ENCODE assay signal across 24 cellular contexts in the genomic region with DNA sequence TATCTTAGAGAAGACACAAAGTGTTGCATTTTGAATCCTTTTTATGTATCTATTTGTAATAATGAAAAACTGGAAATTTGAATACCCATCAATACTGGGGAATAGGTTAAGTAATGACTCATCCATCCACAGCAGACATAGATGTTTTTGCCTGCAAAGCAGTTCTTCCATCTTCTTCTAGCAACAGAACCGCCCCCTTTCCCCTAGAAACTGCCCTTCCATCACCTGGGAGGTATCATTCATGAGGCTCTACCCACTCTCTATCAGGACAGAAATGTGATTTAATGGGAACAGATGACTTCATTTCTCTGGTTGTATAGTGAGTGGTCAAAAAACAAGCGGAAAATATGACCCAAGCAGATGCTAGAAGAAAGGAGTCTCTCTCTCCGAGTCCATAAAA.
DNase-seq lines count a peak whose midpoint lies in the region; TF ChIP-seq lines count a peak whose summit lies in the region.
"Had no signal": no experiment of that assay in that cellular context is flagged by ENCODE, and none has a peak within 500 bp of the region (broad histone marks: within the 10 kb centered on the region; RNA-seq: fewer than 3 reads in every experiment).

No MANE protein-coding gene starts in this region.

- H3K27me3 Mint-ChIP-seq in neural crest cell (ENCODE audit: low read depth) = no peaks in the 10 kb centered on the region
- H3K27me3 Mint-ChIP-seq: B cell; CD4-positive, alpha-beta memory T cell; CD4-positive, alpha-beta T cell; CD4-positive, CD25-positive, alpha-beta regulatory T cell; CD8-positive, alpha-beta memory T cell had no signal

- no peaks in the 10 kb centered on the region for H3K4me1 Mint-ChIP-seq in neural crest cell
- H3K4me1 Mint-ChIP-seq: B cell; CD14-positive monocyte; CD4-positive, alpha-beta memory T cell; CD4-positive, CD25-positive, alpha-beta regulatory T cell; CD8-positive, alpha-beta memory T cell had no signal

- no peak for DNase-seq in neural crest cell (ENCODE audit: low read depth, low spot score)
- DNase-seq in activated CD4-positive, alpha-beta T cell treated with anti-CD3 and anti-CD28 coated beads for 48 hours = no peak
- DNase-seq: 8988T; ACHN; AML-193; BE2C; C1 segment of cervical spinal cord; Caco-2; Calu3; CD4-positive, alpha-beta memory T cell; CD4-positive, alpha-beta T cell; CD4-positive, CD25-positive, alpha-beta regulatory T cell; CD8-positive, alpha-beta memory T cell; CD8-positive, alpha-beta T cell; COR-L47; DMS 273 treated with DMSO at 0.1 percent for 48 hours; DMS153; DMS53; DMS79; DMS79 treated with DMSO at 0.1 percent for 48 hours; DND-41; EL had no signal

- no peak overlapping the region for H3K4me3 Mint-ChIP-seq in neural crest cell
- H3K4me3 Mint-ChIP-seq: B cell; CD14-positive monocyte; CD4-positive, alpha-beta memory T cell; CD4-positive, alpha-beta T cell; CD4-positive, CD25-positive, alpha-beta regulatory T cell; CD8-positive, alpha-beta memory T cell; CD8-positive, alpha-beta T cell had no signal

- no peak for TF ChIP-seq CTCF in neural crest cell (conservative IDR thresholded peaks at IDR 0.05)

- H3K36me3 Mint-ChIP-seq in neural crest cell (ENCODE audit: low read depth) = peaks cover 3% of the 10 kb centered on the region
- H3K36me3 Mint-ChIP-seq: CD14-positive monocyte; CD4-positive, alpha-beta memory T cell; CD4-positive, CD25-positive, alpha-beta regulatory T cell; CD8-positive, alpha-beta memory T cell; CD8-positive, alpha-beta T cell had no signal

- H3K27ac Mint-ChIP-seq in neural crest cell (ENCODE audit: unreplicated experiment) = peak overlapping the region; percentile 28
- H3K27ac Mint-ChIP-seq: B cell; CD4-positive, alpha-beta memory T cell; CD4-positive, alpha-beta T cell; CD4-positive, CD25-positive, alpha-beta regulatory T cell; CD8-positive, alpha-beta memory T cell; CD8-positive, alpha-beta T cell had no signal

- peaks cover 7% of the 10 kb centered on the region for H3K9me3 Mint-ChIP-seq in neural crest cell
